In genomic region chr5:55991768-55992486, GRCh38 we compare ENCODE assay signal across 9 cellular contexts. TPM values are rescaled to one million over a fixed set of nuclear protein-coding genes. Genes with fewer than 3 reads are reported as not detected.
DNase-seq lines count a peak whose midpoint lies in the region; ATAC-seq and TF ChIP-seq lines count a peak whose summit lies in the region.
"Had no signal": no experiment of that assay in that cellular context is flagged by ENCODE, and none has a peak within 500 bp of the region (broad histone marks: within the 10 kb centered on the region; RNA-seq: fewer than 3 reads in every experiment).

No MANE protein-coding gene starts in this region.

- peaks cover 38 to 43% of the 10 kb centered on the region in 2 donors for H3K4me1 ChIP-seq in thyroid gland
- peaks cover 54% of the 10 kb centered on the region for H3K4me1 ChIP-seq in body of pancreas

- no peaks in the 10 kb centered on the region for H3K9me3 ChIP-seq in thyroid gland
- no peaks in the 10 kb centered on the region for H3K9me3 ChIP-seq in body of pancreas

- ATAC-seq in activated T-cell treated with anti-CD3 and anti-CD28 coated beads, Interleukin-2, amount 50 U/mL, for 4 hours = no peak
- ATAC-seq in body of pancreas (no peak), HG02678 (IDR thresholded peaks at IDR 0.05; ENCODE audit: unreplicated experiment) (no peak)

- peaks cover 66% of the 10 kb centered on the region for H3K4me1 Mint-ChIP-seq in activated T-cell treated with anti-CD3 and anti-CD28 coated beads, Interleukin-2, amount 50 U/mL, for 4 hours (ENCODE audit: low read depth)
- H3K4me1 Mint-ChIP-seq in activated naive CD8-positive, alpha-beta T cell (ENCODE audit: low read depth) = peaks cover 72% of the 10 kb centered on the region

- no peak for TF ChIP-seq POLR2A in thyroid gland (IDR thresholded peaks at IDR 0.05)
- no peak for TF ChIP-seq POLR2A in body of pancreas (IDR thresholded peaks at IDR 0.05)

- no peaks in the 10 kb centered on the region for H3K27me3 ChIP-seq in layer of hippocampus (ENCODE audit: control insufficient read depth, insufficient read depth, low read length)
- no peaks in the 10 kb centered on the region for H3K27me3 ChIP-seq in thyroid gland
- H3K27me3 ChIP-seq in body of pancreas = no peaks in the 10 kb centered on the region

- intact Hi-C loops in thyroid gland (cut with DNase I) = no loop called here
- intact Hi-C loops in body of pancreas (cut with DNase I) = no loop called here

- H3K9me3 Mint-ChIP-seq in activated T-cell treated with anti-CD3 and anti-CD28 coated beads, Interleukin-2, amount 50 U/mL, for 4 hours = peaks cover 5% of the 10 kb centered on the region
- H3K9me3 Mint-ChIP-seq in activated naive CD8-positive, alpha-beta T cell (ENCODE audit: low read depth) = no peaks in the 10 kb centered on the region

- H3K27ac ChIP-seq in layer of hippocampus (ENCODE audit: low read depth, low read length) = peak overlapping the region; percentile 97
- H3K27ac ChIP-seq in thyroid gland = peak overlapping the region in 2 of 3 donors; percentile 98 to 99
- H3K27ac ChIP-seq in body of pancreas = peak overlapping the region in 2 of 4 donors; percentile 96 to 100

- no peak for TF ChIP-seq CTCF in thyroid gland (IDR thresholded peaks at IDR 0.05)
- TF ChIP-seq CTCF in body of pancreas (IDR thresholded peaks at IDR 0.05) = no peak

- H3K4me3 Mint-ChIP-seq in activated T-cell treated with anti-CD3 and anti-CD28 coated beads, Interleukin-2, amount 50 U/mL, for 4 hours = peak overlapping the region; percentile 99
- H3K4me3 Mint-ChIP-seq in activated naive CD8-positive, alpha-beta T cell = peak overlapping the region; percentile 100

- no peaks in the 10 kb centered on the region for H3K36me3 ChIP-seq in thyroid gland
- H3K36me3 ChIP-seq in body of pancreas (replicated peaks in 1 of 2; ENCODE audit: insufficient read depth in 1 of 2, low read depth in 2 of 2) = no peaks in the 10 kb centered on the region

- DNase-seq in activated T-cell treated with anti-CD3 and anti-CD28 coated beads, Interleukin-2, amount 50 U/mL, for 4 hours = no peak
- no peak for DNase-seq in activated T-cell treated with anti-CD3 and anti-CD28 coated beads, Interleukin-2, amount 50 U/mL, for 48 hours
- DNase-seq in thyroid gland (no peak), midbrain (lab: John Stamatoyannopoulos, UW) (no peak), body of pancreas (no peak)
- DNase-seq: activated CD8-positive, alpha-beta memory T cell treated with anti-CD3 and anti-CD28 coated beads, Interleukin-2, amount 50 U/mL, for 4 hours had no signal

- peak overlapping the region in 1 of 3 donors; percentile 86 for H3K4me3 ChIP-seq in thyroid gland (replicated peaks in 1 of 3)
- no peak overlapping the region for H3K4me3 ChIP-seq in body of pancreas

- H3K27me3 Mint-ChIP-seq in activated T-cell treated with anti-CD3 and anti-CD28 coated beads, Interleukin-2, amount 50 U/mL, for 4 hours (ENCODE audit: low read depth) = no peaks in the 10 kb centered on the region
- H3K27me3 Mint-ChIP-seq in activated naive CD8-positive, alpha-beta T cell = no peaks in the 10 kb centered on the region

- 72 to 84% methylated on average over 5 of the region's 5 CpGs for WGBS in thyroid gland, 2 donors
- 63 to 67% methylated on average over 5 of the region's 5 CpGs for WGBS in body of pancreas, 2 donors

- H3K27ac Mint-ChIP-seq in activated naive CD8-positive, alpha-beta T cell = peak overlapping the region; percentile 51

- peaks cover 32% of the 10 kb centered on the region for H3K36me3 Mint-ChIP-seq in activated T-cell treated with anti-CD3 and anti-CD28 coated beads, Interleukin-2, amount 50 U/mL, for 4 hours (ENCODE audit: insufficient read depth)
- H3K36me3 Mint-ChIP-seq in activated naive CD8-positive, alpha-beta T cell = peaks cover 7% of the 10 kb centered on the region

RNA-seq across cellular contexts. Expression of gene IL6ST, which starts 2.8 kb away (rescaled TPM):
- 10 to 100 TPM; 74.9 to 97.1 (median 79.1) TPM for total RNA-seq in activated T-cell treated with anti-CD3 and anti-CD28 coated beads, Interleukin-2, amount 50 U/mL, for 4 hours
- total RNA-seq in thyroid gland (100 to 1,000 TPM; 280 to 550 (median 359) TPM), body of pancreas (10 to 100 TPM; 48.1 to 82.5 TPM)
